26 cellular contexts compared by ENCODE assay signal in genomic region chr1:11400155-11400554, GRCh38.
"Had no signal": no experiment of that assay in that cellular context is flagged by ENCODE, and none has a peak within 500 bp of the region (broad histone marks: within the 10 kb centered on the region; RNA-seq: fewer than 3 reads in every experiment).

No MANE protein-coding gene starts in this region.

- DNase-seq: activated CD4-positive, alpha-beta T cell treated with anti-CD3 and anti-CD28 coated beads for 4 hours; activated CD4-positive, alpha-beta T cell treated with anti-CD3 and anti-CD28 coated beads, Interleukin-2, amount 50 U/mL, for 1 hour; activated CD4-positive, alpha-beta T cell treated with anti-CD3 and anti-CD28 coated beads, Interleukin-2, amount 50 U/mL, for 48 hours; activated CD4-positive, CD25-positive, alpha-beta regulatory T cell; activated CD4-positive, CD25-positive, alpha-beta regulatory T cell treated with anti-CD3 and anti-CD28 coated beads, Interleukin-2, amount 50 U/mL, for 72 hours; activated CD8-positive, alpha-beta memory T cell treated with anti-CD3 and anti-CD28 coated beads for 24 hours; activated CD8-positive, alpha-beta T cell treated with anti-CD3 and anti-CD28 coated beads for 36 hours; activated effector memory CD4-positive, alpha-beta T cell treated with Interleukin-2 at 50 U/mL for 16 hours; activated gamma-delta T cell treated with Interleukin-2 at 50 U/mL for 16 hours; activated naive CD4-positive, alpha-beta T cell treated with anti-CD3 and anti-CD28 coated beads, Interleukin-2, amount 50 U/mL, for 16 hours; activated naive CD4-positive, alpha-beta T cell treated with Interleukin-2 at 50 U/mL for 16 hours; activated T-cell treated with anti-CD3 and anti-CD28 coated beads, Interleukin-2, amount 50 U/mL, for 4 hours; amniotic stem cell; aorta; body of pancreas; caudate nucleus; colonic mucosa; effector CD8-positive, alpha-beta T cell; esophagus squamous epithelium; foreskin melanocyte; head of caudate nucleus; T-helper 2 cell had no signal

- H3K9me3 ChIP-seq: body of pancreas, colonic mucosa, esophagus squamous epithelium had no signal

- H3K36me3 ChIP-seq: colonic mucosa, esophagus squamous epithelium had no signal

- H3K4me3 ChIP-seq: body of pancreas, colonic mucosa, esophagus squamous epithelium had no signal

- FAIRE-seq: endometrium, endothelial cell of umbilical vein had no signal

- H3K27ac ChIP-seq: body of pancreas, colonic mucosa, epithelial cell of prostate, esophagus squamous epithelium had no signal

- H3K27me3 ChIP-seq: body of pancreas, colonic mucosa had no signal

- H3K4me1 ChIP-seq: body of pancreas, colonic mucosa, esophagus squamous epithelium had no signal

- ATAC-seq: activated CD8-positive, alpha-beta T cell treated with anti-CD3 and anti-CD28 coated beads for 36 hours; activated T-helper 17 cell treated with anti-CD3 and anti-CD28 coated beads, Interleukin-2, amount 50 U/mL, for 72 hours; body of pancreas had no signal
